Comparison of ENCODE assay signal across 8 cellular contexts in the genomic region with DNA sequence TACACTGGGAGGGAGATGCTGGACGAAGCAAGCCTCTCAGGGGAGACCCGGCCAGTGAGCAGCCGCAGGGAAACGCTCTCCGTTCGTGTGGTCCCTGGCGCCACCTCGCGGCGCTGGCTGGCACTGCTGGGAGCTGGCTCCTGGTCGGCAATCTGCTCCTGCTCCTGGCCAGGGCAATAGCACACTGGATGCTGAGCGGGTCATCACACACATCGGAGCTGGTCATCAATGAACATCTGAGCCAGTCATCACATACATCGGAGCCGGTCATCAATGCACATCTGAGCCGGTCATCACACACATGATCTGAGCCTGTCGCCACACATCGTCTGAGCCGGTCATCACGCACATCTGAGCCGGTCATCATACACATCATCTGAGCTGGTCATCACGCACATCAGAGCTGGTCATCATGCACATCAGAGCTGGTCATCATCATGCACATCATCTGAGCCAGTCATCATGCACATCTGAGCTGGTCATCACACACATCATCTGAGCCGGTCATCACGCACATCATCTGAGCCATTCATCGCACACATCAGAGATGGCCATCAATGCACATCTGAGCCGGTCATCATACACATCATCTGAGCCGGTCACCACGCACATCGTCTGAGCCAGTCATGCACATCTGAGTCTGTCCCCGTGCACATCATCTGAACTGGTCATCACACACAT.
DNase-seq lines count a peak whose midpoint lies in the region; ATAC-seq and TF ChIP-seq lines count a peak whose summit lies in the region.

No MANE protein-coding gene starts in this region.

- H3K36me3 Mint-ChIP-seq in H9 (ENCODE audit: insufficient read depth in 1 of 3, low read depth in 3 of 3) = no peaks in the 10 kb centered on the region; a peak in 1 of 7 replicates

- peak; percentile 97 for TF ChIP-seq CTCF in H9 (conservative IDR thresholded peaks at IDR 0.05)
- peak; percentile 85 to 94 (median 86) for TF ChIP-seq CTCF in right lobe of liver (IDR thresholded peaks at IDR 0.05)

- intact Hi-C loops in right lobe of liver (cut with DNase I) = loop anchor here in 1 of 2 donors (5.0 kb wide), 1 partner anchor 206 kb away; no protein-coding TSS in a partner anchor

- no peak overlapping the region for H2BK15ac ChIP-seq in H9 (ENCODE audit: low read depth, low read length)

- H4K20me1 ChIP-seq in H9 (ENCODE audit: control insufficient read depth, insufficient read depth, insufficient read length) = no peaks in the 10 kb centered on the region

- ATAC-seq in right lobe of liver (peak; percentile 82 to 90 (median 86)), HG03571 (IDR thresholded peaks at IDR 0.05; ENCODE audit: unreplicated experiment) (no peak)

- peaks cover 64% of the 10 kb centered on the region for H3K27me3 Mint-ChIP-seq in H9 (ENCODE audit: low read depth)

- no peaks in the 10 kb centered on the region for H3K79me1 ChIP-seq in H9 (ENCODE audit: insufficient read depth, low read depth, low read length, poor library complexity, severe bottlenecking)

- no peaks in the 10 kb centered on the region; the same call in 1 of the 2 replicates for H3K27me3 ChIP-seq in H9 (ENCODE audit: insufficient read depth, low read length)
- peaks cover 0 to 5% of the 10 kb centered on the region in 2 donors for H3K27me3 ChIP-seq in right lobe of liver

- no peak for TF ChIP-seq POLR2A in right lobe of liver (IDR thresholded peaks at IDR 0.05)

- H3K9me3 ChIP-seq in H9 (ENCODE audit: control insufficient read depth, low read depth, low read length) (no peaks in the 10 kb centered on the region), right lobe of liver (no peaks in the 10 kb centered on the region)

- peaks cover 0 to 5% of the 10 kb centered on the region in 2 experiments; a peak in 1 of 5 replicates for H3K9me3 Mint-ChIP-seq in H9

- H3T11ph ChIP-seq in H9 (ENCODE audit: low read length) = no peak overlapping the region

- H3K36me3 ChIP-seq in right lobe of liver = no peaks in the 10 kb centered on the region

- no peak overlapping the region for H2AFZ ChIP-seq in H9 (ENCODE audit: low read length)

- no peak overlapping the region for H3K27ac ChIP-seq in H9 (ENCODE audit: insufficient read length, low read depth, low read length)
- no peak overlapping the region for H3K27ac ChIP-seq in right lobe of liver

- H3K4me1 Mint-ChIP-seq in H9 = peaks cover 0 to 7% of the 10 kb centered on the region in 2 experiments; a peak in 1 of 4 replicates

- no peak overlapping the region for H3K4me2 ChIP-seq in H9 (ENCODE audit: insufficient read depth, insufficient read length, low read length)

- WGBS in H9 (ENCODE audit: extremely low coverage, insufficient read length, low lambda C conversion rate) = no CpG with 5 or more reads among the region's 30 CpGs
- WGBS in right lobe of liver (ENCODE audit: insufficient coverage, low coverage, low lambda C conversion rate, missing lambda C conversion rate) = 29% methylated on average over 19 of the region's 30 CpGs

- H3K14ac ChIP-seq in H9 (ENCODE audit: insufficient read depth, low read length) = no peak overlapping the region

- H3K23ac ChIP-seq in H9 (ENCODE audit: insufficient read length, low read depth, low read length) = no peak overlapping the region

- no peaks in the 10 kb centered on the region; the same call in 1 of the 2 replicates for H3K4me1 ChIP-seq in H9 (ENCODE audit: insufficient read depth, low read length)
- no peaks in the 10 kb centered on the region for H3K4me1 ChIP-seq in right lobe of liver

- no peak overlapping the region for H2BK5ac ChIP-seq in H9 (ENCODE audit: insufficient read length, low read length)

- no peak overlapping the region for H3K4me3 ChIP-seq in right lobe of liver

- no peak overlapping the region for H3K56ac ChIP-seq in H9 (ENCODE audit: insufficient read length, low read depth, low read length)

- no peak overlapping the region for H4K91ac ChIP-seq in H9 (ENCODE audit: insufficient read length, low read depth, low read length)

- H3K27ac Mint-ChIP-seq in H9 = no peak overlapping the region

- no peak overlapping the region for H2AK5ac ChIP-seq in H9 (ENCODE audit: insufficient read length, low read length)

- no peak overlapping the region for H2BK20ac ChIP-seq in H9 (ENCODE audit: low read depth, low read length, poor library complexity, severe bottlenecking)

- DNase-seq in AG20443 (ENCODE audit: low spot score) = peak; percentile 93
- peak; percentile 91 for DNase-seq in H9
- peak; percentile 57 to 86 for DNase-seq in NCI-H526 (lab: John Stamatoyannopoulos, UW)
- peak; percentile 79 to 80 for DNase-seq in activated CD4-positive, alpha-beta T cell treated with anti-CD3 and anti-CD28 coated beads, Interleukin-2, amount 50 U/mL, for 48 hours
- peak; percentile 36 for DNase-seq in dedifferentiated amniotic fluid mesenchymal stem cell (ENCODE audit: extremely low spot score)
- DNase-seq in right lobe of liver = peak; percentile 77 to 78 (median 77)
- peak; percentile 35 to 47 (median 38) for DNase-seq in stimulated activated CD4-positive, alpha-beta T cell treated with anti-CD3 and anti-CD28 coated beads, TNF-alpha, amount 100 ng/mL, for 4 hours (ENCODE audit: low read depth in 3 of 3)

- H3K9ac ChIP-seq in H9 (ENCODE audit: extremely low read depth, insufficient read length, low read length) = no peak overlapping the region

- H3K4ac ChIP-seq in H9 (ENCODE audit: low read depth, low read length) = no peak overlapping the region

- H2BK120ac ChIP-seq in H9 (ENCODE audit: low read depth, low read length, poor library complexity, severe bottlenecking) = no peak overlapping the region

- H3K79me2 ChIP-seq in H9 (ENCODE audit: insufficient read depth, low read length) = no peaks in the 10 kb centered on the region

- H2BK12ac ChIP-seq in H9 (ENCODE audit: insufficient read length, low read depth, low read length) = no peak overlapping the region

- no peak overlapping the region for H4K5ac ChIP-seq in H9 (ENCODE audit: insufficient read length, low read depth, low read length)

- peaks cover 2% of the 10 kb centered on the region for H3K23me2 ChIP-seq in H9 (ENCODE audit: insufficient read length, low read depth, low read length, poor library complexity, severe bottlenecking)

- no peak overlapping the region for H4K8ac ChIP-seq in H9 (replicated peaks; ENCODE audit: insufficient read length, low read depth, low read length)

- H3K4me3 Mint-ChIP-seq in H9 = no peak overlapping the region

- no peak overlapping the region for H3K18ac ChIP-seq in H9 (ENCODE audit: insufficient read length, low read depth, low read length)

Comparison
In these comparisons a context has a peak if more than half of its experiments do, and no peak if none do; other contexts are left out.
1. DNase-seq: peak in every context shown above with its lines; median percentile 93 in AG20443; 91 in H9; 80 in activated CD4-positive, alpha-beta T cell treated with anti-CD3 and anti-CD28 coated beads, Interleukin-2, amount 50 U/mL, for 48 hours; 77 in right lobe of liver; 72 in NCI-H526; 38 in stimulated activated CD4-positive, alpha-beta T cell treated with anti-CD3 and anti-CD28 coated beads, TNF-alpha, amount 100 ng/mL, for 4 hours; 36 in dedifferentiated amniotic fluid mesenchymal stem cell.